In genomic region chr16:19235478-19235877, GRCh38 we compare ENCODE assay signal across 35 cellular contexts. TPM values are rescaled to one million over a fixed set of nuclear protein-coding genes. Genes with fewer than 3 reads are reported as not detected.
"Had no signal": no experiment of that assay in that cellular context is flagged by ENCODE, and none has a peak within 500 bp of the region (broad histone marks: within the 10 kb centered on the region; RNA-seq: fewer than 3 reads in every experiment).

No MANE protein-coding gene starts in this region.

- H3K27ac ChIP-seq: coronary artery, epithelial cell of prostate, esophagus squamous epithelium, gastrocnemius medialis, heart right ventricle, left lung, lower lobe of right lung had no signal

- H3K9me3 ChIP-seq: gastrocnemius medialis had no signal

- H3K4me1 Mint-ChIP-seq: immature natural killer cell; mesothelial cell of epicardium; naive thymus-derived CD8-positive, alpha-beta T cell had no signal

- H3K27me3 ChIP-seq: esophagus squamous epithelium, gastrocnemius medialis, heart right ventricle, left lung had no signal

- H3K4me3 ChIP-seq: coronary artery, esophagus squamous epithelium, gastrocnemius medialis, heart right ventricle, left lung, lower lobe of right lung, mucosa of descending colon had no signal

- H3K36me3 ChIP-seq: esophagus squamous epithelium, gastrocnemius medialis, lower lobe of right lung had no signal

- H3K27ac Mint-ChIP-seq: dendritic cell treated with granulocyte-macrophage colony-stimulating factor and Interleukin-4, amounts not matched to agents 40 ng/mL and 50 ng/mL, for 4 days; effector memory CD8-positive, alpha-beta T cell; immature natural killer cell; mesothelial cell of epicardium; naive thymus-derived CD8-positive, alpha-beta T cell had no signal

- ATAC-seq: effector memory CD8-positive, alpha-beta T cell; esophagus mucosa; gastrocnemius medialis; heart right ventricle; left lung; left ventricle myocardium superior; lower lobe of right lung; naive thymus-derived CD8-positive, alpha-beta T cell had no signal

- H3K4me1 ChIP-seq: esophagus squamous epithelium, gastrocnemius medialis, heart right ventricle, left lung, lower lobe of right lung had no signal

- DNase-seq: effector CD8-positive, alpha-beta T cell; effector memory CD8-positive, alpha-beta T cell; erythroblast; esophagus squamous epithelium; foreskin fibroblast; foreskin melanocyte; gastrocnemius medialis; glutamatergic neuron; head of caudate nucleus; heart right ventricle; hypothalamus; immature natural killer cell; islet precursor cell; kidney; kidney glomerular epithelial cell; left colon; left lung; left ventricle myocardium superior; lower lobe of right lung; mesenchymal stem cell; mucosa of descending colon; naive B cell; naive thymus-derived CD8-positive, alpha-beta T cell had no signal

- H3K27me3 Mint-ChIP-seq: naive B cell had no signal

- H3K4me3 Mint-ChIP-seq: dendritic cell treated with granulocyte-macrophage colony-stimulating factor and Interleukin-4, amounts not matched to agents 40 ng/mL and 50 ng/mL, for 4 days; effector memory CD8-positive, alpha-beta T cell; immature natural killer cell; mesothelial cell of epicardium; naive thymus-derived CD8-positive, alpha-beta T cell had no signal

- H3K36me3 Mint-ChIP-seq: immature natural killer cell had no signal

RNA-seq across cellular contexts. Expression of gene CLEC19A, which starts 50.1 kb away (rescaled TPM):
- total RNA-seq: chondrocyte; dermis microvascular lymphatic vessel endothelial cell; esophagus mucosa; esophagus squamous epithelium; gastrocnemius medialis; glomerular endothelial cell; heart right ventricle; kidney; left colon; left ventricle myocardium superior; lower leg skin; lower lobe of right lung; lung microvascular endothelial cell; mesenteric fat pad; mesothelial cell of epicardium; mucosa of descending colon; myocyte; naive thymus-derived CD8-positive, alpha-beta T cell had no signal
